Comparison of ENCODE assay signal across 8 cellular contexts in the genomic region with DNA sequence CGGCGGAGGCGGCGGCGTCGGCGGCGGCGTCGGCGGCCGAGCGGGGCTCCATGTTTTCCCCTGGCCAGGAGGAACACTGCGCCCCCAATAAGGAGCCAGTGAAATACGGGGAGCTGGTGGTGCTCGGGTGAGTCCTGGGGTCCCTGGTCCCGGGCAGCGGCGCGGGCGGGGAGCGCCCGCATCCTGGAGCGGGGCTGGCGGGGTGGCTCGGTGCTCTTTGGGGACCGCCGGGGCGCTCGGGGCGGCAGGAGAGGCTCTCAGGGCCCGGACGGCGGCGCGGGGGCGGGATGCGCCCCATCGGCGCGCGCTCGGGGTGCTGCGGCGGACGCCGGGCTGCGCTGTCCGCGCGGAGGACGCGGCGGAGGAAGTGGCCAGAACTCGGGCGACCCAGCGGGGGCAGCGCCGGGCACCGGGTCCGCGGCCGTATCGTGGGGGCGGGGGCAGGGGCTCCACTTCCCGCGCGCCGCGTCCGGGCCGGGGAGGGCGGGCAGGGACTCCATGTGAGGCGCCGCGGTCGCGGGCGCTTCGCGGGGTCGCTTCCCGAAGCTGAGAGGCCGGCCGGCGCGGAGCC. TPM values are rescaled to one million over a fixed set of nuclear protein-coding genes. Genes with fewer than 3 reads are reported as not detected.
DNase-seq lines count a peak whose midpoint lies in the region; ATAC-seq lines count a peak whose summit lies in the region.

No MANE protein-coding gene starts in this region.

- H2AFZ ChIP-seq in mesenchymal stem cell (ENCODE audit: low read depth, low read length): peak overlapping the region; percentile 81

- H3K9me3 ChIP-seq in ectodermal cell (ENCODE audit: control insufficient read depth, low read length): no peaks in the 10 kb centered on the region
- no peaks in the 10 kb centered on the region for H3K9me3 ChIP-seq in mesenchymal stem cell (ENCODE audit: control insufficient read depth, low read length)
- no peaks in the 10 kb centered on the region for H3K9me3 ChIP-seq in stomach smooth muscle (ENCODE audit: control insufficient read depth in 2 of 2, low read length in 2 of 2)

- 0% methylated on average over 87 of the region's 87 CpGs for WGBS in ectodermal cell, 2 experiments
- under 1% methylated on average over 53 of the region's 87 CpGs for WGBS in mesenchymal stem cell

- H3K4me1 ChIP-seq in ectodermal cell (ENCODE audit: control insufficient read depth, insufficient read depth, low read length) (peaks cover 8% of the 10 kb centered on the region), mesenchymal stem cell (ENCODE audit: control insufficient read depth, insufficient read depth, low read depth, low read length) (peaks cover 5% of the 10 kb centered on the region), stomach smooth muscle (ENCODE audit: control insufficient read depth, insufficient read depth, low read length) (peaks cover 4% of the 10 kb centered on the region)

- H3K27ac ChIP-seq in ectodermal cell (ENCODE audit: insufficient read depth, low read depth, low read length, poor library complexity, severe bottlenecking) (no peak overlapping the region), mesenchymal stem cell (ENCODE audit: low read length, poor library complexity, severe bottlenecking) (no peak overlapping the region), stomach smooth muscle (ENCODE audit: low read length) (peak overlapping the region; percentile 53)

- no peak overlapping the region for H2AK5ac ChIP-seq in mesenchymal stem cell (ENCODE audit: low read length, severe bottlenecking)

- H3K18ac ChIP-seq in mesenchymal stem cell (ENCODE audit: low read depth in 1 of 2, low read length in 2 of 2): peak overlapping the region; percentile 93 to 95

- peak overlapping the region; percentile 7 to 75 for H3K4ac ChIP-seq in mesenchymal stem cell (ENCODE audit: low read depth in 1 of 2, low read length in 2 of 2)

- no peak overlapping the region for H2BK5ac ChIP-seq in mesenchymal stem cell (ENCODE audit: low read depth, low read length, poor library complexity, severe bottlenecking)

- peak overlapping the region; percentile 94 for H2BK15ac ChIP-seq in mesenchymal stem cell (ENCODE audit: low read depth, poor library complexity, severe bottlenecking)

- peak overlapping the region in 1 of 2 experiments; percentile 71 for H2BK12ac ChIP-seq in mesenchymal stem cell (ENCODE audit: low read length in 2 of 2)

- H2BK120ac ChIP-seq in mesenchymal stem cell (ENCODE audit: low read depth, low read length): peak overlapping the region; percentile 93

- peak; percentile 2 for DNase-seq in T-helper 22 cell (ENCODE audit: low read depth)
- no peak for DNase-seq in mesenchymal stem cell
- DNase-seq in Kasumi-1 (lab: John Stamatoyannopoulos, UW): no peak
- DNase-seq in superior temporal gyrus (ENCODE audit: extremely low spot score): no peak

- ATAC-seq in GM18502 (IDR thresholded peaks at IDR 0.05; ENCODE audit: poor library complexity, unreplicated experiment) (peak; percentile 11), HG02763 (IDR thresholded peaks at IDR 0.05; ENCODE audit: unreplicated experiment) (peak; percentile 17)

- H3K14ac ChIP-seq in mesenchymal stem cell (ENCODE audit: low read length in 2 of 2): peak overlapping the region; percentile 11 to 86

- H3K4me3 ChIP-seq in ectodermal cell (ENCODE audit: insufficient read depth, low read depth, low read length) (peak overlapping the region; percentile 81), mesenchymal stem cell (ENCODE audit: insufficient read depth in 1 of 2, low read depth in 1 of 2, low read length in 2 of 2) (peak overlapping the region; percentile 85 to 91), stomach smooth muscle (ENCODE audit: low read length in 2 of 2) (peak overlapping the region; percentile 77 to 81)

- H4K8ac ChIP-seq in mesenchymal stem cell (ENCODE audit: low read length): peak overlapping the region; percentile 77

- H4K91ac ChIP-seq in mesenchymal stem cell (ENCODE audit: low read length): peak overlapping the region; percentile 68

- peaks cover 2% of the 10 kb centered on the region for H3K79me1 ChIP-seq in mesenchymal stem cell (replicated peaks; ENCODE audit: low read length, poor library complexity, severe bottlenecking)

- H3K36me3 ChIP-seq in ectodermal cell (ENCODE audit: control insufficient read depth, insufficient read depth, low read length) (no peaks in the 10 kb centered on the region), mesenchymal stem cell (ENCODE audit: control insufficient read depth in 1 of 2, insufficient read depth in 2 of 2, low read depth in 1 of 2, low read length in 2 of 2) (no peaks in the 10 kb centered on the region), stomach smooth muscle (ENCODE audit: control insufficient read depth in 2 of 2, insufficient read depth in 2 of 2, low read length in 2 of 2) (no peaks in the 10 kb centered on the region)

- no peaks in the 10 kb centered on the region for H3K27me3 ChIP-seq in ectodermal cell (ENCODE audit: control insufficient read depth, insufficient read depth, low read length, poor library complexity, severe bottlenecking)
- H3K27me3 ChIP-seq in mesenchymal stem cell (ENCODE audit: control insufficient read depth in 1 of 2, insufficient read depth in 1 of 2, low read length in 2 of 2): no peaks in the 10 kb centered on the region
- H3K27me3 ChIP-seq in stomach smooth muscle (ENCODE audit: control insufficient read depth in 1 of 2, insufficient read depth in 2 of 2, low read length in 2 of 2): no peaks in the 10 kb centered on the region

- H3K4me2 ChIP-seq in mesenchymal stem cell (ENCODE audit: low read length, poor library complexity, severe bottlenecking): peak overlapping the region; percentile 91

- H3K23ac ChIP-seq in mesenchymal stem cell (ENCODE audit: low read length in 2 of 2): peak overlapping the region in 1 of 2 experiments; percentile 40

- H3K9ac ChIP-seq in mesenchymal stem cell (ENCODE audit: low read length) (peak overlapping the region; percentile 84), stomach smooth muscle (ENCODE audit: low read length in 2 of 2) (peak overlapping the region; percentile 57 to 60)

RNA-seq across cellular contexts. Expression of gene PELI2, which starts 0.5 kb away (rescaled TPM):
- 21.3 TPM for polyA plus RNA-seq in ectodermal cell (2013, experiment 1 of 4)
- 26.3 TPM for polyA plus RNA-seq in ectodermal cell (2013, experiment 2 of 4)
- 13.0 TPM for polyA plus RNA-seq in ectodermal cell (2013, experiment 3 of 4)
- polyA plus RNA-seq in ectodermal cell (2013, experiment 4 of 4): 11.8 TPM
- polyA plus RNA-seq in mesenchymal stem cell (2013, experiment 1 of 2): 4.6 TPM
- 4.7 TPM for polyA plus RNA-seq in mesenchymal stem cell (2013, experiment 2 of 2)
